In genomic region chr14:21058903-21059302, GRCh38 we compare ENCODE assay signal across 1 cellular context.
TF ChIP-seq lines count a peak whose summit lies in the region.

No MANE protein-coding gene starts in this region.

TF ChIP-seq in HepG2, 621 proteins besides CTCF, POLR2A, EP300 and RAD21 (continued from another document):
- TF ChIP-seq PAXIP1 (CRISPR knock-in tag; conservative IDR thresholded peaks at IDR 0.05) (0 out of 2 replicates have a peak, but pooled peaks have one; percentile 36), TFDP1 (CRISPR knock-in tag; IDR thresholded peaks at IDR 0.05; ENCODE audit: borderline replicate concordance) (no peak), PHF21A (CRISPR knock-in tag; IDR thresholded peaks at IDR 0.05) (0 out of 2 replicates have a peak, but pooled peaks have one; percentile 23), MAFF (IDR thresholded peaks at IDR 0.05; ENCODE audit: low read depth, low read length) (no peak), ZFX (CRISPR knock-in tag; IDR thresholded peaks at IDR 0.05; ENCODE audit: low read depth) (peak; percentile 18; the same call in 1 of the 2 replicates), RXRB (CRISPR knock-in tag; IDR thresholded peaks at IDR 0.05; ENCODE audit: borderline replicate concordance) (no peak), SIN3B (IDR thresholded peaks at IDR 0.05; ENCODE audit: low read length) (no peak), HOXA3 (CRISPR knock-in tag; IDR thresholded peaks at IDR 0.05) (peak; percentile 63; the same call in 1 of the 2 replicates), ZNF350 (CRISPR knock-in tag; IDR thresholded peaks at IDR 0.05; ENCODE audit: borderline replicate concordance, low read depth) (no peak), HNF4A (CRISPR knock-in tag; IDR thresholded peaks at IDR 0.05) (peak; percentile 62), GPBP1L1 (CRISPR knock-in tag; IDR thresholded peaks at IDR 0.05) (no peak), ASH2L (IDR thresholded peaks at IDR 0.05; ENCODE audit: insufficient read length, low read depth, low read length) (no peak), PHF20 (CRISPR knock-in tag; IDR thresholded peaks at IDR 0.05) (peak; percentile 40; the same call in 1 of the 2 replicates), ELK4 (CRISPR knock-in tag; IDR thresholded peaks at IDR 0.05; ENCODE audit: borderline replicate concordance) (no peak), ZNF205 (CRISPR knock-in tag; IDR thresholded peaks at IDR 0.05) (no peak), NFYC (CRISPR knock-in tag; IDR thresholded peaks at IDR 0.05) (no peak), TGIF2 (CRISPR knock-in tag; IDR thresholded peaks at IDR 0.05) (no peak), MATR3 (CRISPR knock-in tag; IDR thresholded peaks at IDR 0.05) (no peak), MED1 (CRISPR knock-in tag; IDR thresholded peaks at IDR 0.05) (0 out of 2 replicates have a peak, but pooled peaks have one; percentile 42), MXD1 (CRISPR knock-in tag; IDR thresholded peaks at IDR 0.05) (no peak), PHB2 (IDR thresholded peaks at IDR 0.05; ENCODE audit: partially characterized antibody) (no peak)
